In genomic region chr2:174022431-174022830, GRCh38 we compare ENCODE assay signal across 13 cellular contexts.
"Had no signal": no experiment of that assay in that cellular context is flagged by ENCODE, and none has a peak within 500 bp of the region (broad histone marks: within the 10 kb centered on the region; RNA-seq: fewer than 3 reads in every experiment).

No MANE protein-coding gene starts in this region.

- H3K4me1 Mint-ChIP-seq: natural killer cell had no signal

- H3K4me3 ChIP-seq: ascending aorta, transverse colon had no signal

- ATAC-seq: activated naive CD8-positive, alpha-beta T cell treated with anti-CD3 and anti-CD28 coated beads, Interleukin-2, amount 50 U/mL, for 24 hours; natural killer cell; stimulated activated naive B cell treated with anti-CD40 and anti-IgM and Interleukin-4, amounts not matched to agents 10 μg/mL and 1 μg/mL and 100 μg/mL, for 72 hours had no signal

- H3K36me3 ChIP-seq: ascending aorta, transverse colon had no signal

- H3K9me3 ChIP-seq: ascending aorta, transverse colon had no signal

- H3K27me3 Mint-ChIP-seq: activated naive CD8-positive, alpha-beta T cell treated with anti-CD3 and anti-CD28 coated beads, Interleukin-2, amount 50 U/mL, for 24 hours had no signal

- H3K4me3 Mint-ChIP-seq: activated naive CD8-positive, alpha-beta T cell treated with anti-CD3 and anti-CD28 coated beads, Interleukin-2, amount 50 U/mL, for 24 hours; natural killer cell; stimulated activated naive B cell treated with anti-CD40 and anti-IgM and Interleukin-4, amounts not matched to agents 10 μg/mL and 1 μg/mL and 100 μg/mL, for 72 hours; T-helper 2 cell treated with Interferon-gamma antibody and Interleukin-4, amounts not matched to agents 5 μg/mL and 100 μg/mL, for 36 hours had no signal

- H3K27me3 ChIP-seq: ascending aorta, transverse colon had no signal

- DNase-seq: activated naive CD4-positive, alpha-beta T cell treated with Interleukin-2 at 50 U/mL for 16 hours; activated naive CD8-positive, alpha-beta T cell treated with anti-CD3 and anti-CD28 coated beads, Interleukin-2, amount 50 U/mL, for 24 hours; activated T-cell treated with anti-CD3 and anti-CD28 coated beads for 4 hours; kidney glomerular epithelial cell; mesenchymal stem cell; natural killer cell; occipital lobe; stimulated activated CD4-positive, alpha-beta T cell treated with anti-CD3 and anti-CD28 coated beads, Interleukin-2, amount 100 ng/mL, for 48 hours; stimulated activated naive B cell treated with anti-CD40 and anti-IgM and Interleukin-4, amounts not matched to agents 10 μg/mL and 1 μg/mL and 100 μg/mL, for 72 hours; substantia nigra; transverse colon had no signal

- H3K27ac Mint-ChIP-seq: activated naive CD8-positive, alpha-beta T cell treated with anti-CD3 and anti-CD28 coated beads, Interleukin-2, amount 50 U/mL, for 24 hours; stimulated activated naive B cell treated with anti-CD40 and anti-IgM and Interleukin-4, amounts not matched to agents 10 μg/mL and 1 μg/mL and 100 μg/mL, for 72 hours; T-helper 2 cell treated with Interferon-gamma antibody and Interleukin-4, amounts not matched to agents 5 μg/mL and 100 μg/mL, for 36 hours had no signal

- H3K9me3 Mint-ChIP-seq: natural killer cell; stimulated activated naive B cell treated with anti-CD40 and anti-IgM and Interleukin-4, amounts not matched to agents 10 μg/mL and 1 μg/mL and 100 μg/mL, for 72 hours had no signal

- H3K36me3 Mint-ChIP-seq: natural killer cell; stimulated activated naive B cell treated with anti-CD40 and anti-IgM and Interleukin-4, amounts not matched to agents 10 μg/mL and 1 μg/mL and 100 μg/mL, for 72 hours had no signal
